ENCODE assay signal across 18 cellular contexts in genomic region chr14:36275741-36276140, GRCh38.
"Had no signal": no experiment of that assay in that cellular context is flagged by ENCODE, and none has a peak within 500 bp of the region (broad histone marks: within the 10 kb centered on the region; RNA-seq: fewer than 3 reads in every experiment).

No MANE protein-coding gene starts in this region.

- H3K36me3 ChIP-seq: neutrophil, spleen, tibial nerve, upper lobe of right lung, vagina had no signal

- H3K27me3 ChIP-seq: vagina had no signal

- H3K9me3 ChIP-seq: neutrophil, spleen, tibial nerve, upper lobe of right lung, vagina had no signal

- ATAC-seq: naive thymus-derived CD4-positive, alpha-beta T cell; sciatic nerve; stimulated activated memory B cell treated with anti-CD40 and anti-IgM and Interleukin-4, amounts not matched to agents 10 μg/mL and 1 μg/mL and 100 μg/mL, for 72 hours; upper lobe of right lung had no signal

- H3K79me2 ChIP-seq: hepatocyte had no signal

- H3K4me2 ChIP-seq: hepatocyte had no signal

- DNase-seq: dorsolateral prefrontal cortex; effector CD8-positive, alpha-beta T cell; foreskin melanocyte; head of caudate nucleus; kidney glomerular epithelial cell; naive thymus-derived CD4-positive, alpha-beta T cell; nephron progenitor cell; spleen; stimulated activated CD4-positive, alpha-beta T cell treated with anti-CD3 and anti-CD28 coated beads, Interleukin-15, amount 100 ng/mL, for 24 hours; stimulated activated CD4-positive, alpha-beta T cell treated with anti-CD3 and anti-CD28 coated beads, Interleukin-1b, Interleukin-23, amount 100 ng/mL, for 48 hours; stimulated activated CD4-positive, alpha-beta T cell treated with anti-CD3 and anti-CD28 coated beads, Interleukin-4, amount 100 ng/mL, for 24 hours; upper lobe of right lung had no signal

- H3K27ac ChIP-seq: dorsolateral prefrontal cortex, hepatocyte, neutrophil, spleen, tibial nerve, upper lobe of right lung, vagina had no signal

- H3K4me1 ChIP-seq: vagina had no signal

- H3K4me3 ChIP-seq: dorsolateral prefrontal cortex, hepatocyte, spleen, tibial nerve, upper lobe of right lung, vagina had no signal
